27 cellular contexts compared by ENCODE assay signal in genomic region chr13:61812286-61812685, GRCh38.
"Had no signal": no experiment of that assay in that cellular context is flagged by ENCODE, and none has a peak within 500 bp of the region (broad histone marks: within the 10 kb centered on the region; RNA-seq: fewer than 3 reads in every experiment).

No MANE protein-coding gene starts in this region.

- DNase-seq: activated B cell treated with CpG ODN at 0.5 μM for 24 hours; activated CD4-positive, alpha-beta memory T cell treated with anti-CD3 and anti-CD28 coated beads for 36 hours; activated CD4-positive, alpha-beta T cell treated with anti-CD3 and anti-CD28 coated beads for 4 hours; activated CD4-positive, alpha-beta T cell treated with anti-CD3 and anti-CD28 coated beads, Interleukin-2, amount 10 ng/mL, durations not matched to agents 24 days and 14 days; activated CD4-positive, alpha-beta T cell treated with anti-CD3 and anti-CD28 coated beads, Interleukin-2, amount 50 U/mL, for 1 hour; activated CD4-positive, alpha-beta T cell treated with anti-CD3 and anti-CD28 coated beads, Interleukin-2, amount 50 U/mL, for 4 hours; activated CD4-positive, CD25-positive, alpha-beta regulatory T cell treated with anti-CD3 and anti-CD28 coated beads, Interleukin-2, amount 50 U/mL, for 72 hours; activated CD8-positive, alpha-beta memory T cell treated with anti-CD3 and anti-CD28 coated beads, Interleukin-2, amount 50 U/mL, for 4 hours; activated CD8-positive, alpha-beta T cell treated with anti-CD3 and anti-CD28 coated beads for 36 hours; activated effector memory CD4-positive, alpha-beta T cell treated with anti-CD3 and anti-CD28 coated beads, Interleukin-2, amount 50 U/mL, for 16 hours; activated gamma-delta T cell treated with Interleukin-2 at 50 U/mL for 16 hours; activated naive CD4-positive, alpha-beta T cell; activated naive CD4-positive, alpha-beta T cell treated with anti-CD3 and anti-CD28 coated beads for 36 hours; activated naive CD4-positive, alpha-beta T cell treated with anti-CD3 and anti-CD28 coated beads, Interleukin-2, amount 50 U/mL, for 16 hours; activated naive CD8-positive, alpha-beta T cell treated with anti-CD3 and anti-CD28 coated beads for 36 hours; activated T-cell treated with anti-CD3 and anti-CD28 coated beads for 4 hours; activated T-cell treated with anti-CD3 and anti-CD28 coated beads, Interleukin-2, amount 50 U/mL, for 1 hour; activated T-cell treated with anti-CD3 and anti-CD28 coated beads, Interleukin-2, amount 50 U/mL, for 4 hours; activated T-cell treated with anti-CD3 and anti-CD28 coated beads, Interleukin-2, amount 50 U/mL, for 72 hours; adrenal gland; amniotic stem cell; aorta; body of pancreas; brain microvascular endothelial cell; central memory CD4-positive, alpha-beta T cell; T-helper 2 cell; T-helper 9 cell had no signal
